Comparison of ENCODE assay signal across 8 cellular contexts in the genomic region with DNA sequence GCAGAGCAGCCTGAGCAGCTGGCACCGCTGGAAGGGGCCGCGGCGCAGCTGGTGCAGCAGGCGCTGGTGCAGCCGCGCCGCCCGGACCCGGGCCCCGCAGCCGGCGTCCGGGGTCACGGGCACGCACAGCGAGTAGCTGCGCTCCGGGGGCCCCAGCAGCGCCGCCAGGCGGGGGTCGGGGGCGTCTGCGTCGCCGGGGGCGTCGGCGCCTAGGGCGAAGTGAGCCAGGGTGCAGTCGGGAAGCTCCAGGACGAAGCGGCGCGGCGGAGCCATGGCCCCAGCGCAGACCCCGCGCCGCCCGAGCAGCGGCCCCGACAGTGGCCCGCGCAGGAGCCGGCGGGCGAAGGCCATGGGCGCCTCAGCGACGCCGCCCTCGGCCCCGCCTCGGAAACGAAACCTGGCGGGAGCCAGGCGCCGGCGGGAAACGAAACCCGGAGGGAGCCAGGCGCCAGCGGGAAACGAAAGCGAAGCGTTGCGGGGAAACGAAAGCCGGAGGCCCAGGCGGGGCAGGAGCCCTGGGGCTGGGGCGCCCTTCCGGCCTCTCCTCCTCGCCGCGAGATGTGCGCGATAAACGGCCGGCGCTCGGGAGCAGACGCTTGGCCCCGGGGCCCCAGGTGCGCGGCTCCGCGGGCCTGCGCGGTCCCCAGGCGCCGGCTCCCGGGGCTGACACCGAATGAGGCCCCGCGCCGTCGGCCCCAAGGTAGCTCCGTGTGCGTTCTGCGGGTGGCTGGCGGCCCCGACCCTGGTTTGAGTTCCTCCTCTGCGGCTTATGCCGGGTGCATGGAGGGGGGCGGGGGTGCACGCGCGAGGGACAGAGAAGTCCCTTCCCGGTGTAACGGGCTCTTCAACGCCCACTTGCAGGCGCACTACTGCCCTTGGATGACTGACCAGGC. TPM values are rescaled to one million over a fixed set of nuclear protein-coding genes. Genes with fewer than 3 reads are reported as not detected.
DNase-seq lines count a peak whose midpoint lies in the region; ATAC-seq lines count a peak whose summit lies in the region.

A gene with protein sequence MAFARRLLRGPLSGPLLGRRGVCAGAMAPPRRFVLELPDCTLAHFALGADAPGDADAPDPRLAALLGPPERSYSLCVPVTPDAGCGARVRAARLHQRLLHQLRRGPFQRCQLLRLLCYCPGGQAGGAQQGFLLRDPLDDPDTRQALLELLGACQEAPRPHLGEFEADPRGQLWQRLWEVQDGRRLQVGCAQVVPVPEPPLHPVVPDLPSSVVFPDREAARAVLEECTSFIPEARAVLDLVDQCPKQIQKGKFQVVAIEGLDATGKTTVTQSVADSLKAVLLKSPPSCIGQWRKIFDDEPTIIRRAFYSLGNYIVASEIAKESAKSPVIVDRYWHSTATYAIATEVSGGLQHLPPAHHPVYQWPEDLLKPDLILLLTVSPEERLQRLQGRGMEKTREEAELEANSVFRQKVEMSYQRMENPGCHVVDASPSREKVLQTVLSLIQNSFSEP (minus strand): TSS at position 562 of the 893 bp plus-strand sequence. CDS start 211 bp downstream, at position 351.

- no peaks in the 10 kb centered on the region for H3K27me3 ChIP-seq in mucosa of stomach (ENCODE audit: control insufficient read depth, insufficient read depth, low read length)

- DNase-seq in Ammon's horn (ENCODE audit: low spot score): peak; percentile 47
- DNase-seq in NCI-H510A treated with DMSO at 0.1 percent for 48 hours (lab: John Stamatoyannopoulos, UW): peak; percentile 86
- peak; percentile 95 for DNase-seq in activated CD8-positive, alpha-beta memory T cell treated with anti-CD3 and anti-CD28 coated beads, Interleukin-2, amount 10 ng/mL, durations not matched to agents 7 days and 5 days
- DNase-seq in epidermal melanocyte (ENCODE audit: insufficient read length, low spot score): peak; percentile 66
- peak; percentile 53 to 85 for DNase-seq in stimulated activated effector memory CD8-positive, alpha-beta T cell treated with anti-CD3 and anti-CD28 coated beads, Interleukin-12 subunit alpha, Interleukin-12 subunit beta, amount 100 ng/mL, for 72 hours (ENCODE audit: low spot score in 2 of 2)

- peak within 1 kb of the TSS; percentile 63 for H3K9ac ChIP-seq in mucosa of stomach (ENCODE audit: low read length)

- CTCF ChIA-PET in activated CD8-positive, alpha-beta memory T cell treated with anti-CD3 and anti-CD28 coated beads, Interleukin-2, amount 10 ng/mL, durations not matched to agents 7 days and 5 days (lab: Charles Lee): interaction anchor here (0.7 to 6.6 kb wide), 18 partner anchors 8 to 192 kb away, joined by 3 to 118 read pairs (median 4); a partner anchor contains a TSS

- H3K27me3 Mint-ChIP-seq in activated CD8-positive, alpha-beta memory T cell treated with anti-CD3 and anti-CD28 coated beads, Interleukin-2, amount 10 ng/mL, durations not matched to agents 7 days and 5 days: no peaks in the 10 kb centered on the region

- peaks cover 74% of the 10 kb centered on the region for H3K36me3 Mint-ChIP-seq in activated CD8-positive, alpha-beta memory T cell treated with anti-CD3 and anti-CD28 coated beads, Interleukin-2, amount 10 ng/mL, durations not matched to agents 7 days and 5 days
- no peaks in the 10 kb centered on the region for H3K36me3 Mint-ChIP-seq in stimulated activated effector memory CD8-positive, alpha-beta T cell treated with anti-CD3 and anti-CD28 coated beads, Interleukin-12 subunit alpha, Interleukin-12 subunit beta, amount 100 ng/mL, for 72 hours

- ATAC-seq in GM18858 (IDR thresholded peaks at IDR 0.05; ENCODE audit: unreplicated experiment) (peak; percentile 64), HG03064 (IDR thresholded peaks at IDR 0.05; ENCODE audit: low read depth, unreplicated experiment) (peak; percentile 72)
- ATAC-seq in activated CD8-positive, alpha-beta memory T cell treated with anti-CD3 and anti-CD28 coated beads, Interleukin-2, amount 10 ng/mL, durations not matched to agents 7 days and 5 days: peak; percentile 88
- ATAC-seq in stimulated activated effector memory CD8-positive, alpha-beta T cell treated with anti-CD3 and anti-CD28 coated beads, Interleukin-12 subunit alpha, Interleukin-12 subunit beta, amount 100 ng/mL, for 72 hours: peak; percentile 81

- H3K4me3 Mint-ChIP-seq in activated CD8-positive, alpha-beta memory T cell treated with anti-CD3 and anti-CD28 coated beads, Interleukin-2, amount 10 ng/mL, durations not matched to agents 7 days and 5 days: peak within 1 kb of the TSS; percentile 98
- peak within 1 kb of the TSS; percentile 88 for H3K4me3 Mint-ChIP-seq in stimulated activated effector memory CD8-positive, alpha-beta T cell treated with anti-CD3 and anti-CD28 coated beads, Interleukin-12 subunit alpha, Interleukin-12 subunit beta, amount 100 ng/mL, for 72 hours

- peaks cover 14% of the 10 kb centered on the region for H3K9me3 Mint-ChIP-seq in activated CD8-positive, alpha-beta memory T cell treated with anti-CD3 and anti-CD28 coated beads, Interleukin-2, amount 10 ng/mL, durations not matched to agents 7 days and 5 days (ENCODE audit: low read depth)
- H3K9me3 Mint-ChIP-seq in stimulated activated effector memory CD8-positive, alpha-beta T cell treated with anti-CD3 and anti-CD28 coated beads, Interleukin-12 subunit alpha, Interleukin-12 subunit beta, amount 100 ng/mL, for 72 hours: no peaks in the 10 kb centered on the region

- no peaks in the 10 kb centered on the region for H3K36me3 ChIP-seq in mucosa of stomach (ENCODE audit: control insufficient read depth, insufficient read depth, low read length)

- peaks cover 59% of the 10 kb centered on the region for H3K4me1 Mint-ChIP-seq in activated CD8-positive, alpha-beta memory T cell treated with anti-CD3 and anti-CD28 coated beads, Interleukin-2, amount 10 ng/mL, durations not matched to agents 7 days and 5 days
- peaks cover 8% of the 10 kb centered on the region for H3K4me1 Mint-ChIP-seq in stimulated activated effector memory CD8-positive, alpha-beta T cell treated with anti-CD3 and anti-CD28 coated beads, Interleukin-12 subunit alpha, Interleukin-12 subunit beta, amount 100 ng/mL, for 72 hours

- peak within 1 kb of the TSS; percentile 100 for H3K27ac Mint-ChIP-seq in activated CD8-positive, alpha-beta memory T cell treated with anti-CD3 and anti-CD28 coated beads, Interleukin-2, amount 10 ng/mL, durations not matched to agents 7 days and 5 days
- H3K27ac Mint-ChIP-seq in stimulated activated effector memory CD8-positive, alpha-beta T cell treated with anti-CD3 and anti-CD28 coated beads, Interleukin-12 subunit alpha, Interleukin-12 subunit beta, amount 100 ng/mL, for 72 hours: peak within 1 kb of the TSS; percentile 73

- H3K4me1 ChIP-seq in mucosa of stomach (ENCODE audit: control insufficient read depth, insufficient read depth, low read length): peaks cover 6% of the 10 kb centered on the region

- H3K9me3 ChIP-seq in mucosa of stomach (ENCODE audit: control insufficient read depth, low read length): no peaks in the 10 kb centered on the region

- peak within 1 kb of the TSS; percentile 68 for H3K4me3 ChIP-seq in mucosa of stomach (ENCODE audit: low read length)

RNA-seq across cellular contexts. Expression of the gene that starts here (rescaled TPM):
- total RNA-seq in activated CD8-positive, alpha-beta memory T cell treated with anti-CD3 and anti-CD28 coated beads, Interleukin-2, amount 10 ng/mL, durations not matched to agents 7 days and 5 days: 100 to 1,000 TPM in 1 of 2 experiments, 10 to 100 TPM in 1; 81.3 to 164 TPM

Comparison
In these comparisons a context has a peak if more than half of its experiments do, and no peak if none do; other contexts are left out.
1. Peak in every context shown above with its lines: DNase-seq, ATAC-seq and H3K4me3 ChIP-seq.